ENCODE assay signal across 23 cellular contexts in genomic region chr4:110780538-110780937, GRCh38.
DNase-seq lines count a peak whose midpoint lies in the region; ATAC-seq and TF ChIP-seq lines count a peak whose summit lies in the region.
"Had no signal": no experiment of that assay in that cellular context is flagged by ENCODE, and none has a peak within 500 bp of the region (broad histone marks: within the 10 kb centered on the region; RNA-seq: fewer than 3 reads in every experiment).

No MANE protein-coding gene starts in this region.

- H3K4me1 ChIP-seq in left ventricle myocardium inferior: no peaks in the 10 kb centered on the region
- H3K4me1 ChIP-seq: Caco-2, SJSA1 had no signal

- TF ChIP-seq CTCF in NB4 (IDR thresholded peaks at IDR 0.05; ENCODE audit: low read depth, low read length): no peak
- no peak for TF ChIP-seq CTCF in left ventricle myocardium inferior (IDR thresholded peaks at IDR 0.05; ENCODE audit: borderline replicate concordance)

- ATAC-seq in GM18505 (IDR thresholded peaks at IDR 0.05; ENCODE audit: unreplicated experiment) (peak; percentile 54), GM21367 (IDR thresholded peaks at IDR 0.05; ENCODE audit: unreplicated experiment) (peak; percentile 38)
- ATAC-seq: CD8-positive, alpha-beta T cell; PC-3; Right ventricle myocardium inferior had no signal

- no peaks in the 10 kb centered on the region for H3K9me3 ChIP-seq in left ventricle myocardium inferior (replicated peaks)
- H3K9me3 ChIP-seq: Caco-2, SJSA1 had no signal

- TF ChIP-seq POLR2A in GM18505 (IDR thresholded peaks at IDR 0.05; ENCODE audit: borderline replicate concordance, extremely low read depth, insufficient read depth, insufficient read length): no peak
- TF ChIP-seq POLR2A in NB4 (IDR thresholded peaks at IDR 0.05; ENCODE audit: extremely low read depth, insufficient read length): no peak

- peak; percentile 1 for DNase-seq in NB4 (ENCODE audit: low read depth)
- peak; percentile 5 for DNase-seq in UCSD-AML1 (lab: John Stamatoyannopoulos, UW; ENCODE audit: unreplicated experiment)
- DNase-seq in nucleus accumbens (lab: John Stamatoyannopoulos, UW): no peak
- no peak for DNase-seq in activated CD4-positive, CD25-positive, alpha-beta regulatory T cell treated with anti-CD3 and anti-CD28 coated beads, Interleukin-2, amount 50 U/mL, for 72 hours
- DNase-seq in left ventricle myocardium inferior: no peak
- DNase-seq: Caco-2; CD8-positive, alpha-beta T cell; Karpas-422; NCI-H1092 treated with DMSO at 0.1 percent for 48 hours; NCI-H1436; NCI-H187; NCI-H2081 treated with DMSO at 0.1 percent for 48 hours; NCI-H446 treated with DMSO at 0.1 percent for 48 hours; NCI-H526; NCI-H82; NK-92 treated with Interleukin-12 subunit alpha and Interleukin-12 subunit beta, amount 100 ng/mL, for 24 hours; PC-3; T-helper 1 cell had no signal

- intact Hi-C loops in left ventricle myocardium inferior (cut with micrococcal nuclease): no loop called here

- no peak overlapping the region for H3K27ac ChIP-seq in left ventricle myocardium inferior (replicated peaks)
- H3K27ac ChIP-seq: C4-2B, SJSA1 had no signal

- H3K36me3 ChIP-seq in left ventricle myocardium inferior: no peaks in the 10 kb centered on the region
- H3K36me3 ChIP-seq: SJSA1 had no signal

- H3K27me3 ChIP-seq in left ventricle myocardium inferior (ENCODE audit: low read depth): no peaks in the 10 kb centered on the region
- H3K27me3 ChIP-seq: SJSA1 had no signal

- H3K4me3 ChIP-seq in NB4 (ENCODE audit: low read depth, low read length) (no peak overlapping the region), left ventricle myocardium inferior (no peak overlapping the region)
- H3K4me3 ChIP-seq: SJSA1 had no signal

Comparison
In these comparisons a context has a peak if more than half of its experiments do, and no peak if none do; other contexts are left out.
1. DNase-seq: peak in NB4 (single experiment) and UCSD-AML1 (single experiment); none in nucleus accumbens (0 of 56), activated CD4-positive, CD25-positive, alpha-beta regulatory T cell treated with anti-CD3 and anti-CD28 coated beads, Interleukin-2, amount 50 U/mL, for 72 hours (single experiment) and left ventricle myocardium inferior (single experiment).